16 cellular contexts compared by ENCODE assay signal in genomic region chr11:121067026-121067425, GRCh38.
"Had no signal": no experiment of that assay in that cellular context is flagged by ENCODE, and none has a peak within 500 bp of the region (broad histone marks: within the 10 kb centered on the region; RNA-seq: fewer than 3 reads in every experiment).

No MANE protein-coding gene starts in this region.

- ATAC-seq: effector memory CD8-positive, alpha-beta T cell; gastrocnemius medialis; stimulated activated naive B cell treated with anti-CD40 and anti-IgM and Interleukin-4, amounts not matched to agents 10 μg/mL and 1 μg/mL and 100 μg/mL, for 72 hours had no signal

- H3K27me3 ChIP-seq: dorsolateral prefrontal cortex, esophagus muscularis mucosa, gastrocnemius medialis, testis had no signal

- H3K9me3 ChIP-seq: esophagus muscularis mucosa, gastrocnemius medialis, testis had no signal

- FAIRE-seq: TTC549 had no signal

- DNase-seq: activated gamma-delta T cell treated with Interleukin-2 at 50 U/mL for 16 hours; activated T-cell treated with anti-CD3 and anti-CD28 coated beads, Interleukin-2, amount 50 U/mL, for 1 hour; anterior cingulate cortex; caudate nucleus; dorsolateral prefrontal cortex; effector memory CD8-positive, alpha-beta T cell; gastrocnemius medialis; hypothalamus; posterior cingulate gyrus; stimulated activated CD4-positive, alpha-beta T cell treated with anti-CD3 and anti-CD28 coated beads, Interleukin-2, amount 100 ng/mL, for 48 hours; stimulated activated CD8-positive, alpha-beta memory T cell treated with anti-CD3 and anti-CD28 coated beads, Interleukin-4, amount 100 ng/mL, for 48 hours; stimulated activated naive B cell treated with anti-CD40 and anti-IgM and Interleukin-4, amounts not matched to agents 10 μg/mL and 1 μg/mL and 100 μg/mL, for 72 hours; T-helper 1 cell; testis had no signal

- H3K27ac ChIP-seq: esophagus muscularis mucosa, gastrocnemius medialis, testis had no signal

- H3K4me3 ChIP-seq: dorsolateral prefrontal cortex, esophagus muscularis mucosa, gastrocnemius medialis, testis had no signal
